2 cellular contexts compared by ENCODE assay signal in genomic region chr14:103725001-103725682, GRCh38.
TF ChIP-seq lines count a peak whose summit lies in the region.

No MANE protein-coding gene starts in this region.

TF ChIP-seq in HepG2, 621 proteins besides CTCF, POLR2A, EP300 and RAD21:
- TF ChIP-seq DR1 (CRISPR knock-in tag; IDR thresholded peaks at IDR 0.05) (no peak), AGO2 (optimal IDR thresholded peaks at IDR 0.05; ENCODE audit: low read depth, low read length) (peak; percentile 47)

TF ChIP-seq in H1, 55 proteins besides CTCF, POLR2A, EP300 and RAD21:
- no peak for TF ChIP-seq POU5F1 (IDR thresholded peaks at IDR 0.05; ENCODE audit: low read depth, low read length)
- no peak for TF ChIP-seq SIRT6 (IDR thresholded peaks at IDR 0.05; ENCODE audit: low read length)
- TF ChIP-seq SP4 (IDR thresholded peaks at IDR 0.05; ENCODE audit: low read length): no peak
- no peak for TF ChIP-seq YY1 (IDR thresholded peaks at IDR 0.05; ENCODE audit: low read depth, low read length)
- no peak for TF ChIP-seq GTF2F1 (IDR thresholded peaks at IDR 0.05; ENCODE audit: borderline replicate concordance, low read depth, low read length)
- no peak for TF ChIP-seq POLR2AphosphoS5 (IDR thresholded peaks at IDR 0.05; ENCODE audit: low read depth, low read length)
- no peak for TF ChIP-seq CBX8 (IDR thresholded peaks at IDR 0.05; ENCODE audit: borderline replicate concordance, low read depth, low read length)
- TF ChIP-seq KDM4A (IDR thresholded peaks at IDR 0.05; ENCODE audit: low read depth, low read length, severe bottlenecking): no peak
- no peak for TF ChIP-seq BCL11A (IDR thresholded peaks at IDR 0.05; ENCODE audit: low read depth in 2 of 2, low read length in 2 of 2)
- TF ChIP-seq MAX (IDR thresholded peaks at IDR 0.05): no peak
- no peak for TF ChIP-seq USF2 (IDR thresholded peaks at IDR 0.05; ENCODE audit: low read length)
- no peak for TF ChIP-seq TAF7 (optimal IDR thresholded peaks at IDR 0.05; ENCODE audit: borderline replicate concordance, low read depth, low read length)
- TF ChIP-seq SAP30 (IDR thresholded peaks at IDR 0.05; ENCODE audit: insufficient read depth, insufficient replicate concordance, low read length): no peak
- no peak for TF ChIP-seq RFX5 (IDR thresholded peaks at IDR 0.05; ENCODE audit: borderline replicate concordance, low read depth, low read length)
- TF ChIP-seq NRF1 (IDR thresholded peaks at IDR 0.05; ENCODE audit: low read depth, low read length): no peak
- no peak for TF ChIP-seq NANOG (IDR thresholded peaks at IDR 0.05; ENCODE audit: insufficient read depth, low read depth, low read length, poor library complexity, severe bottlenecking)
